ENCODE assay signal across 18 cellular contexts in genomic region chr1:3363023-3363422, GRCh38.
DNase-seq lines count a peak whose midpoint lies in the region; ATAC-seq and TF ChIP-seq lines count a peak whose summit lies in the region.
"Had no signal": no experiment of that assay in that cellular context is flagged by ENCODE, and none has a peak within 500 bp of the region (broad histone marks: within the 10 kb centered on the region; RNA-seq: fewer than 3 reads in every experiment).

No MANE protein-coding gene starts in this region.

- H3K79me2 ChIP-seq in neural progenitor cell (ENCODE audit: low read depth) = no peaks in the 10 kb centered on the region

- H3K27me3 Mint-ChIP-seq in neural progenitor cell (ENCODE audit: insufficient read depth, low read depth) = peaks cover 9% of the 10 kb centered on the region
- peaks cover 9% of the 10 kb centered on the region for H3K27me3 Mint-ChIP-seq in activated T-helper 17 cell treated with anti-CD3 and anti-CD28 coated beads, Interleukin-2, amount 50 U/mL, for 72 hours

- no peaks in the 10 kb centered on the region for H3F3A ChIP-seq in neural progenitor cell (ENCODE audit: low read depth)

- H3K36me3 ChIP-seq in neural progenitor cell (no peaks in the 10 kb centered on the region), tibial artery (no peaks in the 10 kb centered on the region)

- no peaks in the 10 kb centered on the region for H4K20me1 ChIP-seq in neural progenitor cell (ENCODE audit: low read depth)

- TF ChIP-seq CTCF in coronary artery (IDR thresholded peaks at IDR 0.05) (no peak), neural progenitor cell (IDR thresholded peaks at IDR 0.05) (no peak), tibial artery (IDR thresholded peaks at IDR 0.05) (no peak)

- no peak overlapping the region for H3K4me3 Mint-ChIP-seq in neural progenitor cell
- H3K4me3 Mint-ChIP-seq in activated T-helper 17 cell treated with anti-CD3 and anti-CD28 coated beads, Interleukin-2, amount 50 U/mL, for 72 hours = no peak overlapping the region
- H3K4me3 Mint-ChIP-seq: CD14-positive monocyte; CD4-positive, alpha-beta memory T cell; HFFc6 had no signal

- H2AFZ ChIP-seq in neural progenitor cell (replicated peaks) = no peak overlapping the region

- H3K4me2 ChIP-seq in neural progenitor cell = no peak overlapping the region
- H3K4me2 ChIP-seq: A549 had no signal

- DNase-seq in Right ventricle myocardium inferior (ENCODE audit: missing footprints) = peak; percentile 5
- no peak for DNase-seq in left ventricle myocardium superior
- DNase-seq in coronary artery (ENCODE audit: low spot score) = no peak
- DNase-seq in neural progenitor cell (ENCODE audit: low spot score) = no peak
- DNase-seq in tibial artery = no peak
- no peak for DNase-seq in stimulated activated CD4-positive, alpha-beta T cell treated with anti-CD3 and anti-CD28 coated beads, Interleukin-4, amount 100 ng/mL, for 1 hour
- no peak for DNase-seq in GM19238 (ENCODE audit: insufficient read length, low spot score)
- DNase-seq: AML-193; CD4-positive, alpha-beta memory T cell; DMS153; DMS79; GDM1; HCEC 1CT; HFFc6 had no signal

- peak overlapping the region; percentile 63 for H3K27ac Mint-ChIP-seq in neural progenitor cell
- H3K27ac Mint-ChIP-seq in activated T-helper 17 cell treated with anti-CD3 and anti-CD28 coated beads, Interleukin-2, amount 50 U/mL, for 72 hours = no peak overlapping the region
- H3K27ac Mint-ChIP-seq: CD14-positive monocyte; CD4-positive, alpha-beta memory T cell; HFFc6 had no signal

- peaks cover 2% of the 10 kb centered on the region for H3K9me3 Mint-ChIP-seq in neural progenitor cell
- no peaks in the 10 kb centered on the region for H3K9me3 Mint-ChIP-seq in activated T-helper 17 cell treated with anti-CD3 and anti-CD28 coated beads, Interleukin-2, amount 50 U/mL, for 72 hours
- H3K9me3 Mint-ChIP-seq: CD14-positive monocyte; CD4-positive, alpha-beta memory T cell; HFFc6 had no signal

- intact Hi-C loops in Right ventricle myocardium inferior (cut with DNase I) = no loop called here
- intact Hi-C loops in left ventricle myocardium superior (cut with micrococcal nuclease) = no loop called here
- intact Hi-C loops in tibial artery (cut with DNase I; ENCODE audit: low total_unique reads) = no loop called here

- H3K4me1 Mint-ChIP-seq in neural progenitor cell = peaks cover 79% of the 10 kb centered on the region
- H3K4me1 Mint-ChIP-seq in activated T-helper 17 cell treated with anti-CD3 and anti-CD28 coated beads, Interleukin-2, amount 50 U/mL, for 72 hours = no peaks in the 10 kb centered on the region
- H3K4me1 Mint-ChIP-seq: CD14-positive monocyte; CD4-positive, alpha-beta memory T cell had no signal

- H3K27me3 ChIP-seq in neural progenitor cell (no peaks in the 10 kb centered on the region), tibial artery (no peaks in the 10 kb centered on the region)

- H3K4me3 ChIP-seq in coronary artery (no peak overlapping the region), neural progenitor cell (no peak overlapping the region), tibial artery (no peak overlapping the region)
- H3K4me3 ChIP-seq: A549 had no signal

- peaks cover 2% of the 10 kb centered on the region for H3K36me3 Mint-ChIP-seq in neural progenitor cell
- H3K36me3 Mint-ChIP-seq in activated T-helper 17 cell treated with anti-CD3 and anti-CD28 coated beads, Interleukin-2, amount 50 U/mL, for 72 hours (ENCODE audit: low read depth) = no peaks in the 10 kb centered on the region
- H3K36me3 Mint-ChIP-seq: CD14-positive monocyte; CD4-positive, alpha-beta memory T cell had no signal

- ATAC-seq in Right ventricle myocardium inferior (no peak), left ventricle myocardium superior (no peak)
- ATAC-seq in activated T-helper 17 cell treated with anti-CD3 and anti-CD28 coated beads, Interleukin-2, amount 50 U/mL, for 72 hours (replicated peaks) = no peak
- ATAC-seq: A549 had no signal

- peaks cover 16% of the 10 kb centered on the region for H3K4me1 ChIP-seq in neural progenitor cell
- H3K4me1 ChIP-seq in tibial artery = peaks cover 0 to 77% (median 56%) of the 10 kb centered on the region in 4 donors
- H3K4me1 ChIP-seq: A549 had no signal

- H3K9me3 ChIP-seq in neural progenitor cell (ENCODE audit: low read depth) (no peaks in the 10 kb centered on the region), tibial artery (no peaks in the 10 kb centered on the region)
- H3K9me3 ChIP-seq: A549 had no signal

- H3K9ac ChIP-seq in neural progenitor cell = no peak overlapping the region

- peak overlapping the region; percentile 94 to 97 for H3K27ac ChIP-seq in coronary artery
- H3K27ac ChIP-seq in neural progenitor cell = no peak overlapping the region
- peak overlapping the region; percentile 89 to 94 for H3K27ac ChIP-seq in tibial artery
- H3K27ac ChIP-seq: 22Rv1, A549 had no signal
